20 cellular contexts compared by ENCODE assay signal in the genomic region with DNA sequence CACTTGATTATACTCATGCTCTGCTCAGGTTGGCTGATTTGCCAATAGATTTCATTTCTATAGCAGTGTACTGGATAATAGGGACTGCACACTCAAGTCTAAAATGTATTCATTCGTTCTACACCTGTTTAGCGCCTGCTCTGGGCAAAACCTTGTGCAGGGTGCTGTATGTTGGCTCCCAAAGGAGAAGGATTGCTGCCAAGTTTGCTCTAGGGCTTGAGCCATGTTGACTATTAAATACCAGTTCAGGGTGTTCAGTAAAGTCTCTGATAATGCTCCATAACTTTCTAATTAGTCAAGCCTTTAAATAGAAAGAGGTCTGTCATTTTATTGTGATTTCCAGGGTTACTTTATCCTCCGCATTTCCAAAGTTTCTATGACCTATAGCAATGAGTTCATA.
"Had no signal": no experiment of that assay in that cellular context is flagged by ENCODE, and none has a peak within 500 bp of the region (broad histone marks: within the 10 kb centered on the region; RNA-seq: fewer than 3 reads in every experiment).

No MANE protein-coding gene starts in this region.

- DNase-seq: activated CD4-positive, alpha-beta T cell treated with anti-CD3 and anti-CD28 coated beads for 1 hour; activated CD4-positive, alpha-beta T cell treated with anti-CD3 and anti-CD28 coated beads, Interleukin-2, amount 50 U/mL, for 4 hours; activated gamma-delta T cell; cerebellar nuclear complex; effector CD8-positive, alpha-beta T cell; lower lobe of right lung; nephron progenitor cell; nucleus accumbens; posterior cingulate gyrus; retina; SW 1271; T-helper 2 cell had no signal

- H3K27me3 ChIP-seq: ascending aorta, breast epithelium, esophagus muscularis mucosa had no signal

- H3K36me3 ChIP-seq: ascending aorta, breast epithelium, esophagus muscularis mucosa, lower lobe of right lung had no signal

- H3K27ac Mint-ChIP-seq: activated naive CD4-positive, alpha-beta T cell treated with anti-CD3 and anti-CD28 coated beads, Interleukin-2, amount 50 U/mL, for 24 hours; stimulated activated naive CD8-positive, alpha-beta T cell treated with anti-CD3 and anti-CD28 coated beads, Interleukin-15, Interleukin-2, amounts not matched to agents 100 ng/mL and 50 ng/mL, for 24 hours had no signal

- H3K27ac ChIP-seq: ascending aorta, breast epithelium, esophagus muscularis mucosa, lower lobe of right lung, VCaP had no signal

- H3K4me3 ChIP-seq: breast epithelium, esophagus muscularis mucosa, lower lobe of right lung, skin epidermis had no signal

- H3K4me1 Mint-ChIP-seq: activated naive CD4-positive, alpha-beta T cell treated with anti-CD3 and anti-CD28 coated beads, Interleukin-2, amount 50 U/mL, for 24 hours had no signal

- H3K4me1 ChIP-seq: breast epithelium, lower lobe of right lung had no signal

- H3K4me3 Mint-ChIP-seq: activated naive CD4-positive, alpha-beta T cell treated with anti-CD3 and anti-CD28 coated beads, Interleukin-2, amount 50 U/mL, for 24 hours; nephron progenitor cell; stimulated activated naive CD8-positive, alpha-beta T cell treated with anti-CD3 and anti-CD28 coated beads, Interleukin-15, Interleukin-2, amounts not matched to agents 100 ng/mL and 50 ng/mL, for 24 hours had no signal

- H3K9me3 ChIP-seq: ascending aorta, esophagus muscularis mucosa, lower lobe of right lung had no signal

- H3K9me3 Mint-ChIP-seq: activated naive CD4-positive, alpha-beta T cell treated with anti-CD3 and anti-CD28 coated beads, Interleukin-2, amount 50 U/mL, for 24 hours had no signal

- FAIRE-seq: endothelial cell of umbilical vein had no signal

- H3K36me3 Mint-ChIP-seq: activated naive CD4-positive, alpha-beta T cell treated with anti-CD3 and anti-CD28 coated beads, Interleukin-2, amount 50 U/mL, for 24 hours had no signal

- H3K27me3 Mint-ChIP-seq: activated naive CD4-positive, alpha-beta T cell treated with anti-CD3 and anti-CD28 coated beads, Interleukin-2, amount 50 U/mL, for 24 hours; stimulated activated naive CD8-positive, alpha-beta T cell treated with anti-CD3 and anti-CD28 coated beads, Interleukin-15, Interleukin-2, amounts not matched to agents 100 ng/mL and 50 ng/mL, for 24 hours had no signal
